In genomic region chr15:72248514-72248913, GRCh38 we compare ENCODE assay signal across 24 cellular contexts.
DNase-seq lines count a peak whose midpoint lies in the region; ATAC-seq and TF ChIP-seq lines count a peak whose summit lies in the region.
"Had no signal": no experiment of that assay in that cellular context is flagged by ENCODE, and none has a peak within 500 bp of the region (broad histone marks: within the 10 kb centered on the region; RNA-seq: fewer than 3 reads in every experiment).

No MANE protein-coding gene starts in this region.

- no peaks in the 10 kb centered on the region for H3K4me1 Mint-ChIP-seq in stimulated activated naive CD8-positive, alpha-beta T cell treated with anti-CD3 and anti-CD28 coated beads, Interleukin-15, amount 100 ng/mL, for 72 hours
- peaks cover 26% of the 10 kb centered on the region for H3K4me1 Mint-ChIP-seq in dendritic cell treated with granulocyte-macrophage colony-stimulating factor and Interleukin-4, amounts not matched to agents 40 ng/mL and 50 ng/mL, for 4 days (ENCODE audit: low read depth)
- H3K4me1 Mint-ChIP-seq: B cell; CD8-positive, alpha-beta memory T cell had no signal

- H3K27ac Mint-ChIP-seq in stimulated activated naive CD8-positive, alpha-beta T cell treated with anti-CD3 and anti-CD28 coated beads, Interleukin-15, amount 100 ng/mL, for 72 hours, result peak overlapping the region; percentile 47 to 50
- H3K27ac Mint-ChIP-seq in dendritic cell treated with granulocyte-macrophage colony-stimulating factor and Interleukin-4, amounts not matched to agents 40 ng/mL and 50 ng/mL, for 4 days, result peak overlapping the region; percentile 48
- H3K27ac Mint-ChIP-seq: B cell had no signal

- intact Hi-C loops in dendritic cell treated with granulocyte-macrophage colony-stimulating factor and Interleukin-4, amounts not matched to agents 40 ng/mL and 50 ng/mL, for 4 days (cut with micrococcal nuclease), result no loop called here

- H3K36me3 Mint-ChIP-seq in dendritic cell treated with granulocyte-macrophage colony-stimulating factor and Interleukin-4, amounts not matched to agents 40 ng/mL and 50 ng/mL, for 4 days (ENCODE audit: low read depth), result peaks cover 82% of the 10 kb centered on the region

- no peaks in the 10 kb centered on the region for H3K27me3 Mint-ChIP-seq in stimulated activated naive CD8-positive, alpha-beta T cell treated with anti-CD3 and anti-CD28 coated beads, Interleukin-15, amount 100 ng/mL, for 72 hours
- H3K27me3 Mint-ChIP-seq in dendritic cell treated with granulocyte-macrophage colony-stimulating factor and Interleukin-4, amounts not matched to agents 40 ng/mL and 50 ng/mL, for 4 days, result no peaks in the 10 kb centered on the region
- H3K27me3 Mint-ChIP-seq: B cell; CD8-positive, alpha-beta memory T cell had no signal

- H3K9me3 Mint-ChIP-seq in stimulated activated naive CD8-positive, alpha-beta T cell treated with anti-CD3 and anti-CD28 coated beads, Interleukin-15, amount 100 ng/mL, for 72 hours, result no peaks in the 10 kb centered on the region
- no peaks in the 10 kb centered on the region for H3K9me3 Mint-ChIP-seq in dendritic cell treated with granulocyte-macrophage colony-stimulating factor and Interleukin-4, amounts not matched to agents 40 ng/mL and 50 ng/mL, for 4 days
- H3K9me3 Mint-ChIP-seq: CD8-positive, alpha-beta memory T cell had no signal

- no peak for DNase-seq in stimulated activated naive CD8-positive, alpha-beta T cell treated with anti-CD3 and anti-CD28 coated beads, Interleukin-15, amount 100 ng/mL, for 72 hours
- DNase-seq in stimulated activated naive CD8-positive, alpha-beta T cell treated with anti-CD3 and anti-CD28 coated beads, Interleukin-15, Interleukin-2, amounts not matched to agents 100 U/mL and 50 U/mL, for 24 hours, result no peak
- DNase-seq in GDM1 (lab: John Stamatoyannopoulos, UW), result no peak
- DNase-seq: CD8-positive, alpha-beta memory T cell; DMS 273 treated with DMSO at 0.1 percent for 48 hours; DMS79; EL; Karpas-422; MV-4-11; NCI-H1105; NCI-H146; NCI-H2029; NCI-H446 treated with DMSO at 0.1 percent for 48 hours; NCI-H526; NCI-H82; NK-92 treated with Interleukin-12 subunit alpha and Interleukin-12 subunit beta, amount 100 ng/mL, for 24 hours; PC-3; SJCRH30 had no signal

- no peak overlapping the region for H3K4me3 Mint-ChIP-seq in stimulated activated naive CD8-positive, alpha-beta T cell treated with anti-CD3 and anti-CD28 coated beads, Interleukin-15, amount 100 ng/mL, for 72 hours
- no peak overlapping the region for H3K4me3 Mint-ChIP-seq in dendritic cell treated with granulocyte-macrophage colony-stimulating factor and Interleukin-4, amounts not matched to agents 40 ng/mL and 50 ng/mL, for 4 days
- H3K4me3 Mint-ChIP-seq: B cell; CD8-positive, alpha-beta memory T cell had no signal

- ATAC-seq in stimulated activated naive CD8-positive, alpha-beta T cell treated with anti-CD3 and anti-CD28 coated beads, Interleukin-15, amount 100 ng/mL, for 72 hours, result no peak
- ATAC-seq in stimulated activated naive CD8-positive, alpha-beta T cell treated with anti-CD3 and anti-CD28 coated beads, Interleukin-15, Interleukin-2, amounts not matched to agents 100 U/mL and 50 U/mL, for 24 hours, result no peak
- ATAC-seq in SK-N-SH treated with all-trans-retinoic acid at 6 μM for 48 hours (peak; percentile 63), HG02840 (IDR thresholded peaks at IDR 0.05; ENCODE audit: low FRiP score, unreplicated experiment) (no peak), HG02678 (IDR thresholded peaks at IDR 0.05; ENCODE audit: unreplicated experiment) (no peak)
- ATAC-seq: HepG2 had no signal

TF ChIP-seq in SK-N-SH treated with all-trans-retinoic acid at 6 μM for 48 hours, 23 proteins besides CTCF, POLR2A, EP300 and RAD21:
- TF ChIP-seq TSHZ2 (CRISPR knock-in tag; IDR thresholded peaks at IDR 0.05) (no peak), ZNF70 (CRISPR knock-in tag; IDR thresholded peaks at IDR 0.05) (no peak), ZNF565 (CRISPR knock-in tag; conservative IDR thresholded peaks at IDR 0.05; ENCODE audit: low read depth) (no peak), CSDC2 (CRISPR knock-in tag; IDR thresholded peaks at IDR 0.05) (no peak), ARNTL (CRISPR knock-in tag; IDR thresholded peaks at IDR 0.05; ENCODE audit: borderline replicate concordance, low read depth) (no peak), TOX (CRISPR knock-in tag; IDR thresholded peaks at IDR 0.05; ENCODE audit: borderline replicate concordance) (no peak), SNAI2 (CRISPR knock-in tag; IDR thresholded peaks at IDR 0.05) (no peak), ZC3H10 (CRISPR knock-in tag; IDR thresholded peaks at IDR 0.05) (no peak), ESRRG (CRISPR knock-in tag; IDR thresholded peaks at IDR 0.05) (no peak), CREB5 (CRISPR knock-in tag; IDR thresholded peaks at IDR 0.05; ENCODE audit: low read depth) (no peak), POU6F1 (CRISPR knock-in tag; IDR thresholded peaks at IDR 0.05; ENCODE audit: borderline replicate concordance, low read depth) (no peak)
